In genomic region chr21:44261675-44262295, GRCh38 we compare ENCODE assay signal across 1 cellular context.
TF ChIP-seq lines count a peak whose summit lies in the region.

Gene DNMT3L (minus strand): TSS chr21:44261897. CDS start chr21:44261259, 638 bp downstream.

TF ChIP-seq in HepG2, 621 proteins besides CTCF, POLR2A, EP300 and RAD21 (continued from another document):
- TF ChIP-seq HINFP (CRISPR knock-in tag; IDR thresholded peaks at IDR 0.05; ENCODE audit: low read depth) (no peak), AKAP8 (CRISPR knock-in tag; IDR thresholded peaks at IDR 0.05) (no peak), HNF4A (CRISPR knock-in tag; IDR thresholded peaks at IDR 0.05) (0 out of 2 replicates have a peak, but pooled peaks have one; percentile 9), ARNTL (CRISPR knock-in tag; IDR thresholded peaks at IDR 0.05) (no peak)
TF ChIP-seq in HepG2: peak in this region for 2.
